ENCODE assay signal across 27 cellular contexts in genomic region chr1:210228158-210228557, GRCh38.
"Had no signal": no experiment of that assay in that cellular context is flagged by ENCODE, and none has a peak within 500 bp of the region (broad histone marks: within the 10 kb centered on the region; RNA-seq: fewer than 3 reads in every experiment).

No MANE protein-coding gene starts in this region.

- H3K9me3 ChIP-seq: stomach, suprapubic skin, testis, thoracic aorta, thyroid gland, tibial artery, tibial nerve, transverse colon, upper lobe of left lung, upper lobe of right lung, uterus, vagina had no signal

- H3K4me1 ChIP-seq: testis, uterus had no signal

- H3K27me3 ChIP-seq: testis, thyroid gland, tibial artery, transverse colon, uterus, vagina had no signal

- FAIRE-seq: urothelium cell line had no signal

- H3K36me3 ChIP-seq: stomach, suprapubic skin, thoracic aorta, thyroid gland, tibial artery, tibial nerve, transverse colon, upper lobe of left lung, upper lobe of right lung, uterus, vagina had no signal

- DNase-seq: stimulated activated CD4-positive, alpha-beta T cell treated with anti-CD3 and anti-CD28 coated beads, Interleukin-2, amount 100 ng/mL, for 48 hours; stimulated activated CD4-positive, alpha-beta T cell treated with anti-CD3 and anti-CD28 coated beads, Interleukin-4, amount 100 ng/mL, for 1 hour; stimulated activated CD4-positive, alpha-beta T cell treated with anti-CD3 and anti-CD28 coated beads, Interleukin-4, amount 100 ng/mL, for 24 hours; stimulated activated CD4-positive, alpha-beta T cell treated with anti-CD3 and anti-CD28 coated beads, Interleukin-4, amount 100 ng/mL, for 4 hours; stimulated activated CD8-positive, alpha-beta memory T cell treated with anti-CD3 and anti-CD28 coated beads, Interleukin-4, amount 100 ng/mL, for 48 hours; stimulated activated naive B cell treated with anti-CD40 and anti-IgM and Interleukin-4, amounts not matched to agents 10 μg/mL and 1 μg/mL and 100 μg/mL, for 72 hours; stimulated activated naive CD4-positive, alpha-beta T cell; stimulated activated naive CD4-positive, alpha-beta T cell treated with Interleukin-2 at 50 U/mL for 16 hours; stimulated activated naive CD8-positive, alpha-beta T cell treated with anti-CD3 and anti-CD28 coated beads, Interleukin-15, amount 100 ng/mL, for 72 hours; stimulated activated naive CD8-positive, alpha-beta T cell treated with anti-CD3 and anti-CD28 coated beads, Interleukin-15, Interleukin-2, amounts not matched to agents 100 U/mL and 50 U/mL, for 24 hours; stomach; substantia nigra; testis; thyroid gland; tibial artery; transverse colon; trophoblast cell; upper lobe of left lung; upper lobe of right lung; uterus had no signal

- ATAC-seq: stimulated activated effector memory CD8-positive, alpha-beta T cell treated with anti-CD3 and anti-CD28 coated beads, Interleukin-12 subunit alpha, Interleukin-12 subunit beta, amount 100 ng/mL, for 72 hours; stimulated activated memory B cell treated with anti-CD40 and anti-IgM and Interleukin-4, amounts not matched to agents 10 μg/mL and 1 μg/mL and 100 μg/mL, for 72 hours; stimulated activated naive B cell treated with anti-CD40 and anti-IgM and Interleukin-4, amounts not matched to agents 10 μg/mL and 1 μg/mL and 100 μg/mL, for 72 hours; stimulated activated naive CD8-positive, alpha-beta T cell treated with anti-CD3 and anti-CD28 coated beads, Interleukin-15, amount 100 ng/mL, for 72 hours; stimulated activated naive CD8-positive, alpha-beta T cell treated with anti-CD3 and anti-CD28 coated beads, Interleukin-15, Interleukin-2, amounts not matched to agents 100 U/mL and 50 U/mL, for 24 hours; upper lobe of right lung had no signal

- H3K27ac ChIP-seq: stomach, suprapubic skin, testis, thoracic aorta, thyroid gland, tibial artery, tibial nerve, transverse colon, upper lobe of left lung, upper lobe of right lung, uterus, vagina had no signal

- H3K4me3 ChIP-seq: stomach, suprapubic skin, testis, thoracic aorta, thyroid gland, tibial artery, tibial nerve, transverse colon, upper lobe of left lung, upper lobe of right lung, uterus, vagina had no signal
